In genomic region chr2:16561676-16562075, GRCh38 we compare ENCODE assay signal across 1 cellular context.
TF ChIP-seq lines count a peak whose summit lies in the region.

No MANE protein-coding gene starts in this region.

TF ChIP-seq in IMR-90, 13 proteins besides CTCF, POLR2A, EP300 and RAD21 (continued from another document):
- TF ChIP-seq MXI1 (IDR thresholded peaks at IDR 0.05; ENCODE audit: borderline replicate concordance, low read depth, low read length): no peak
- TF ChIP-seq USF2 (IDR thresholded peaks at IDR 0.05; ENCODE audit: low read depth, low read length): no peak
